In genomic region chr19:2970201-2970838, GRCh38 we compare ENCODE assay signal across 14 cellular contexts. TPM values are rescaled to one million over a fixed set of nuclear protein-coding genes. Genes with fewer than 3 reads are reported as not detected.
DNase-seq lines count a peak whose midpoint lies in the region; ATAC-seq and TF ChIP-seq lines count a peak whose summit lies in the region.
"Had no signal": no experiment of that assay in that cellular context is flagged by ENCODE, and none has a peak within 500 bp of the region (broad histone marks: within the 10 kb centered on the region; RNA-seq: fewer than 3 reads in every experiment).

No MANE protein-coding gene starts in this region.

- no peaks in the 10 kb centered on the region for H3K36me3 Mint-ChIP-seq in CD8-positive, alpha-beta T cell
- no peaks in the 10 kb centered on the region for H3K36me3 Mint-ChIP-seq in CD4-positive, alpha-beta memory T cell

- TF ChIP-seq POLR2A in thyroid gland (IDR thresholded peaks at IDR 0.05): no peak

- no peak overlapping the region for H3K4me3 ChIP-seq in thyroid gland (replicated peaks in 1 of 3)
- no peak overlapping the region for H3K4me3 ChIP-seq in CD8-positive, alpha-beta T cell (ENCODE audit: low read depth, low read length)
- H3K4me3 ChIP-seq in CD4-positive, alpha-beta memory T cell (ENCODE audit: low read length in 2 of 2): no peak overlapping the region

- H3K9me3 ChIP-seq in thyroid gland: no peaks in the 10 kb centered on the region
- H3K9me3 ChIP-seq in CD8-positive, alpha-beta T cell (ENCODE audit: low read length): no peaks in the 10 kb centered on the region
- H3K9me3 ChIP-seq in CD4-positive, alpha-beta memory T cell (ENCODE audit: control insufficient read depth in 1 of 2, low read length in 2 of 2): no peaks in the 10 kb centered on the region

- intact Hi-C loops in thyroid gland (cut with DNase I): loop anchor here (5.0 kb wide), 1 partner anchor 77 kb away; no protein-coding TSS in a partner anchor
- intact Hi-C loops in CD8-positive, alpha-beta T cell (cut with DNase I, micrococcal nuclease): no loop called here
- intact Hi-C loops in CD4-positive, alpha-beta memory T cell (cut with micrococcal nuclease): no loop called here

- H3K4me3 Mint-ChIP-seq in CD8-positive, alpha-beta T cell: no peak overlapping the region
- H3K4me3 Mint-ChIP-seq in CD4-positive, alpha-beta memory T cell: no peak overlapping the region
- H3K4me3 Mint-ChIP-seq: CD4-positive, alpha-beta T cell had no signal

- peak; percentile 22 for ATAC-seq in left lobe of liver
- ATAC-seq in CD8-positive, alpha-beta T cell: no peak

- no peaks in the 10 kb centered on the region for H3K9me3 Mint-ChIP-seq in CD8-positive, alpha-beta T cell
- H3K9me3 Mint-ChIP-seq in CD4-positive, alpha-beta memory T cell: no peaks in the 10 kb centered on the region
- H3K9me3 Mint-ChIP-seq: CD4-positive, alpha-beta T cell had no signal

- no peaks in the 10 kb centered on the region for H3K36me3 ChIP-seq in thyroid gland
- H3K36me3 ChIP-seq in CD8-positive, alpha-beta T cell (ENCODE audit: insufficient read depth, low read length): no peaks in the 10 kb centered on the region
- no peaks in the 10 kb centered on the region for H3K36me3 ChIP-seq in CD4-positive, alpha-beta memory T cell (ENCODE audit: insufficient read depth, low read length)

- peak overlapping the region; percentile 81 to 91 (median 87) for H3K27ac ChIP-seq in thyroid gland
- no peak overlapping the region for H3K27ac ChIP-seq in CD8-positive, alpha-beta T cell (ENCODE audit: low read depth, low read length)
- no peak overlapping the region for H3K27ac ChIP-seq in CD4-positive, alpha-beta memory T cell (ENCODE audit: low read depth, low read length)

- no peak for TF ChIP-seq CTCF in thyroid gland (IDR thresholded peaks at IDR 0.05)
- TF ChIP-seq CTCF in CD8-positive, alpha-beta T cell (IDR thresholded peaks at IDR 0.05): no peak

- peaks cover 27 to 64% of the 10 kb centered on the region in 2 donors for H3K4me1 ChIP-seq in thyroid gland
- peaks cover 5% of the 10 kb centered on the region for H3K4me1 ChIP-seq in CD8-positive, alpha-beta T cell (ENCODE audit: insufficient read depth, low read length)
- H3K4me1 ChIP-seq in CD4-positive, alpha-beta memory T cell (ENCODE audit: insufficient read depth, low read length): no peaks in the 10 kb centered on the region

- no peaks in the 10 kb centered on the region for H3K27me3 ChIP-seq in thyroid gland
- H3K27me3 ChIP-seq in CD8-positive, alpha-beta T cell (ENCODE audit: insufficient read depth, low read length): no peaks in the 10 kb centered on the region
- H3K27me3 ChIP-seq in CD4-positive, alpha-beta memory T cell (ENCODE audit: insufficient read depth, low read length): no peaks in the 10 kb centered on the region

- peak; percentile 53 for DNase-seq in NCI-H2196 (lab: John Stamatoyannopoulos, UW; ENCODE audit: unreplicated experiment)
- peak; percentile 17 for DNase-seq in dedifferentiated amniotic fluid mesenchymal stem cell (ENCODE audit: extremely low spot score)
- DNase-seq in left lobe of liver (ENCODE audit: low spot score): no peak
- peak; percentile 52 to 60 for DNase-seq in thyroid gland
- no peak for DNase-seq in CD8-positive, alpha-beta T cell
- DNase-seq in NCI-H2171 (lab: John Stamatoyannopoulos, UW): no peak
- DNase-seq in CD4-positive, alpha-beta memory T cell: no peak
- DNase-seq: activated naive CD4-positive, alpha-beta T cell; CD4-positive, alpha-beta T cell; central memory CD4-positive, alpha-beta T cell; Kasumi-1; NCI-H187; retina; stimulated activated naive CD4-positive, alpha-beta T cell had no signal

- no peak overlapping the region for H3K27ac Mint-ChIP-seq in CD8-positive, alpha-beta T cell
- no peak overlapping the region for H3K27ac Mint-ChIP-seq in CD4-positive, alpha-beta memory T cell
- H3K27ac Mint-ChIP-seq: CD4-positive, alpha-beta T cell had no signal

- WGBS in thyroid gland, 2 donors: 51 to 64% methylated on average over 7 to 8 of the region's 9 CpGs

- H3K27me3 Mint-ChIP-seq in CD8-positive, alpha-beta T cell (ENCODE audit: low read depth): peaks cover 3% of the 10 kb centered on the region
- no peaks in the 10 kb centered on the region for H3K27me3 Mint-ChIP-seq in CD4-positive, alpha-beta memory T cell

- POLR2A ChIA-PET in CD8-positive, alpha-beta T cell (lab: Charles Lee): no interaction called here
- POLR2A ChIA-PET in CD4-positive, alpha-beta memory T cell (lab: Charles Lee; ENCODE audit: partially characterized antibody): no interaction called here

- H3K4me1 Mint-ChIP-seq in CD8-positive, alpha-beta T cell (ENCODE audit: low read depth): peaks cover 5% of the 10 kb centered on the region
- H3K4me1 Mint-ChIP-seq in CD4-positive, alpha-beta memory T cell: peaks cover 0 to 7% (median 5%) of the 10 kb centered on the region in 4 donors

- CTCF ChIA-PET in CD8-positive, alpha-beta T cell (lab: Charles Lee): interaction anchor here (0.7 to 6.3 kb wide), 5 partner anchors 8 to 134 kb away, joined by 3 to 58 read pairs (median 4); no protein-coding TSS in a partner anchor
- CTCF ChIA-PET in CD4-positive, alpha-beta memory T cell (lab: Charles Lee; ENCODE audit: partially characterized antibody): interaction anchor here (0.6 to 23.2 kb wide), 3 partner anchors 100 to 625 kb away, joined by 3 to 375 read pairs (median 3); no protein-coding TSS in a partner anchor

RNA-seq across cellular contexts. Expression of gene TLE6, which starts 7.0 kb away (rescaled TPM):
- total RNA-seq in left lobe of liver (3.6 TPM), thyroid gland (10 to 100 TPM in 3 of 4 donors, 1 to 10 TPM in 1; 2.4 to 20.7 (median 11.6) TPM)
- total RNA-seq in CD8-positive, alpha-beta T cell: not detected
- not detected for total RNA-seq in CD4-positive, alpha-beta memory T cell
- not detected for polyA plus RNA-seq in CD4-positive, alpha-beta memory T cell
- total RNA-seq: CD4-positive, alpha-beta T cell had no signal

RNA-seq across cellular contexts. Expression of gene ZNF77, which starts 25.5 kb away (rescaled TPM):
- total RNA-seq in left lobe of liver: 1.4 TPM
- 1 to 10 TPM; 5.1 to 7.0 (median 6.2) TPM for total RNA-seq in thyroid gland
- total RNA-seq in CD8-positive, alpha-beta T cell: 1 to 10 TPM; 1.4 to 2.0 TPM
- 1 to 10 TPM; 5.8 to 6.4 TPM for total RNA-seq in CD4-positive, alpha-beta memory T cell
- polyA plus RNA-seq in CD4-positive, alpha-beta memory T cell: 1 to 10 TPM in 1 of 2 donors, under 1 TPM in 1; 0.21 to 2.4 TPM

RNA-seq across cellular contexts. Expression of gene TLE2, which starts 58.8 kb away (rescaled TPM):
- total RNA-seq in left lobe of liver (12.8 TPM), thyroid gland (100 to 1,000 TPM in 1 of 4 donors, 10 to 100 TPM in 3; 81.3 to 114 (median 90.3) TPM)
- 10 to 100 TPM; 12.1 to 15.4 TPM for total RNA-seq in CD8-positive, alpha-beta T cell
- total RNA-seq in CD4-positive, alpha-beta memory T cell: 10 to 100 TPM; 20.9 to 23.1 TPM
- polyA plus RNA-seq in CD4-positive, alpha-beta memory T cell: 1 to 10 TPM; 5.5 to 7.0 TPM

Comparison
In these comparisons a context has a peak if more than half of its experiments do, and no peak if none do; other contexts are left out.
1. DNase-seq: peak in NCI-H2196 (single experiment), dedifferentiated amniotic fluid mesenchymal stem cell (single experiment) and thyroid gland (2 of 2); none in left lobe of liver (single experiment), CD8-positive, alpha-beta T cell (0 of 7), NCI-H2171 (single experiment) and CD4-positive, alpha-beta memory T cell (0 of 5).
2. H3K27ac ChIP-seq: peak in thyroid gland (3 of 3); none in CD8-positive, alpha-beta T cell (single experiment) and CD4-positive, alpha-beta memory T cell (single experiment).